12 cellular contexts compared by ENCODE assay signal in genomic region chr6:164216839-164217238, GRCh38.
DNase-seq lines count a peak whose midpoint lies in the region; ATAC-seq and TF ChIP-seq lines count a peak whose summit lies in the region.
"Had no signal": no experiment of that assay in that cellular context is flagged by ENCODE, and none has a peak within 500 bp of the region (broad histone marks: within the 10 kb centered on the region; RNA-seq: fewer than 3 reads in every experiment).

No MANE protein-coding gene starts in this region.

- in situ Hi-C loops in gastrocnemius medialis (cut with MboI; ENCODE audit: low sequenced_read_pairs in 4 of 4) = no loop called here

- ATAC-seq in Right ventricle myocardium superior (ENCODE audit: poor library complexity) (peak; percentile 85), gastrocnemius medialis (peak; percentile 36 to 50)
- ATAC-seq: A549, HCT116 had no signal

- TF ChIP-seq POLR2A in gastrocnemius medialis (IDR thresholded peaks at IDR 0.05) = no peak

- H3K4me3 ChIP-seq in left ventricle myocardium inferior (peak overlapping the region; percentile 17), gastrocnemius medialis (peak overlapping the region in 3 of 4 donors; percentile 1 to 24 (median 18))
- H3K4me3 ChIP-seq: A549 had no signal

- H3K27me3 ChIP-seq in left ventricle myocardium inferior (ENCODE audit: low read depth) = no peaks in the 10 kb centered on the region
- H3K27me3 ChIP-seq in gastrocnemius medialis = no peaks in the 10 kb centered on the region

- H3K9me3 ChIP-seq in left ventricle myocardium inferior (replicated peaks) (peaks cover 8% of the 10 kb centered on the region), gastrocnemius medialis (no peaks in the 10 kb centered on the region)
- H3K9me3 ChIP-seq: A549, Caco-2 had no signal

- peak; percentile 60 for DNase-seq in Right ventricle myocardium superior
- no peak for DNase-seq in cardiac septum (ENCODE audit: low spot score)
- peak; percentile 25 for DNase-seq in left ventricle myocardium inferior
- DNase-seq in gastrocnemius medialis = no peak
- DNase-seq in NCI-H226 = no peak
- DNase-seq in activated CD4-positive, CD25-positive, alpha-beta regulatory T cell treated with anti-CD3 and anti-CD28 coated beads, Interleukin-2, amount 50 U/mL, for 72 hours = no peak
- no peak for DNase-seq in activated T-cell treated with anti-CD3 and anti-CD28 coated beads, Interleukin-2, amount 50 U/mL, for 1 hour
- DNase-seq: Caco-2; CD8-positive, alpha-beta memory T cell had no signal

- H3K4me1 ChIP-seq in left ventricle myocardium inferior (no peaks in the 10 kb centered on the region), gastrocnemius medialis (peaks cover 0 to 4% of the 10 kb centered on the region in 2 donors)
- H3K4me1 ChIP-seq: A549, Caco-2 had no signal

- intact Hi-C loops in Right ventricle myocardium superior (cut with DNase I) = no loop called here
- intact Hi-C loops in cardiac septum (cut with DNase I) = no loop called here
- intact Hi-C loops in left ventricle myocardium inferior (cut with micrococcal nuclease) = no loop called here
- intact Hi-C loops in gastrocnemius medialis (cut with DNase I; ENCODE audit: low total_unique reads) = no loop called here

- TF ChIP-seq CTCF in left ventricle myocardium inferior (IDR thresholded peaks at IDR 0.05; ENCODE audit: borderline replicate concordance) = no peak
- TF ChIP-seq CTCF in gastrocnemius medialis (IDR thresholded peaks at IDR 0.05 in 4 of 5, conservative IDR thresholded peaks at IDR 0.05 in 1 of 5) = no peak

- H3K36me3 ChIP-seq in left ventricle myocardium inferior (no peaks in the 10 kb centered on the region), gastrocnemius medialis (no peaks in the 10 kb centered on the region)

- H3K27ac ChIP-seq in left ventricle myocardium inferior (replicated peaks) = no peak overlapping the region
- no peak overlapping the region for H3K27ac ChIP-seq in gastrocnemius medialis
- H3K27ac ChIP-seq: A549, HL-60 had no signal

Comparison
In these comparisons a context has a peak if more than half of its experiments do, and no peak if none do; other contexts are left out.
1. DNase-seq: peak in Right ventricle myocardium superior (single experiment) and left ventricle myocardium inferior (single experiment); none in cardiac septum (single experiment), gastrocnemius medialis (0 of 2), NCI-H226 (single experiment), activated CD4-positive, CD25-positive, alpha-beta regulatory T cell treated with anti-CD3 and anti-CD28 coated beads, Interleukin-2, amount 50 U/mL, for 72 hours (single experiment) and activated T-cell treated with anti-CD3 and anti-CD28 coated beads, Interleukin-2, amount 50 U/mL, for 1 hour (single experiment).